ENCODE assay signal across 21 cellular contexts in the genomic region with DNA sequence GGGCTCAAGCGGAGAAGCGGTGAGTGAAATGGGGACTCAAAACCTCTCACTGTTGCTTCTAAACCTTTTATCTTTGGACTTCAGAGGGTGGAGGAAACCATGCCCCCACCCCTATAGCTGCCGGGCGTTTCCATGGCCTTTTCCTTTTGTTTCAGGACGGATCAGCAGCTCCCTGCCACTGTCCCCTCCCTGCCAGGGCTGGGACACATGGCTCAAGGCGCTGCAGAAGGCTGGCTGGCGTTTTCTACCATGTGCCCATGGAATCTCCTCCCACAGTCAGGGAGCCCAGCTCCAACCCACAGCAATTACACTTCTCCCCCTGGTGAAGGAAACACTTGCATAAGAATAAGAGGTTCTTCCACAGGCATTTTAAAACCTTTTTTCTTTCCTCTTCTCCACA.
DNase-seq lines count a peak whose midpoint lies in the region; ATAC-seq and TF ChIP-seq lines count a peak whose summit lies in the region.
"Had no signal": no experiment of that assay in that cellular context is flagged by ENCODE, and none has a peak within 500 bp of the region (broad histone marks: within the 10 kb centered on the region; RNA-seq: fewer than 3 reads in every experiment).

No MANE protein-coding gene starts in this region.

- H2AK9ac ChIP-seq in IMR-90 (replicated peaks; ENCODE audit: low read depth, low read length, poor library complexity): no peak overlapping the region

- H3K9ac ChIP-seq in IMR-90 (ENCODE audit: low read depth, low read length): no peak overlapping the region
- H3K9ac ChIP-seq in neural progenitor cell: no peak overlapping the region
- H3K9ac ChIP-seq: KMS-11 had no signal

- H3K4me3 ChIP-seq in IMR-90 (ENCODE audit: insufficient read depth, low read depth, low read length) (no peak overlapping the region), neural progenitor cell (peak overlapping the region; percentile 41)
- H3K4me3 ChIP-seq: SJCRH30 had no signal

- DNase-seq in DMS 273 treated with DMSO at 0.1 percent for 48 hours (lab: John Stamatoyannopoulos, UW): peak; percentile 80
- DNase-seq in IMR-90: no peak
- DNase-seq in WTC11 (ENCODE audit: low spot score): no peak
- DNase-seq in neural progenitor cell (ENCODE audit: low spot score): peak; percentile 51
- DNase-seq in amniotic stem cell (lab: John Stamatoyannopoulos, UW): no peak
- DNase-seq: ACHN, AML-193, COR-L47, MM.1S, NCI-H1105, NCI-H1694 treated with DMSO at 0.1 percent for 48 hours, NCI-H2107, NCI-H69, OCI-M1, SJCRH30, SW 1271 had no signal

- no peak for TF ChIP-seq POLR2A in IMR-90 (IDR thresholded peaks at IDR 0.05; ENCODE audit: low read depth, low read length)

- dilution Hi-C loops in IMR-90 (cut with HindIII; ENCODE audit: low sequenced_read_pairs, unreplicated experiment): no loop called here

- H3K27ac Mint-ChIP-seq in WTC11 (no peak overlapping the region), neural progenitor cell (no peak overlapping the region)
- H3K27ac Mint-ChIP-seq in activated T-helper 17 cell treated with anti-CD3 and anti-CD28 coated beads, Interleukin-2, amount 50 U/mL, for 72 hours: no peak overlapping the region

- no peak overlapping the region for H2BK120ac ChIP-seq in IMR-90 (ENCODE audit: low read depth, low read length)

- no peak overlapping the region for H4K91ac ChIP-seq in IMR-90 (ENCODE audit: insufficient read depth, low read depth, low read length)

- H2AFZ ChIP-seq in IMR-90 (replicated peaks; ENCODE audit: low read length, poor library complexity) (no peak overlapping the region), neural progenitor cell (replicated peaks) (peak overlapping the region; percentile 87)

- H3K9me3 Mint-ChIP-seq in WTC11 (peaks cover 54% of the 10 kb centered on the region), neural progenitor cell (no peaks in the 10 kb centered on the region)
- H3K9me3 Mint-ChIP-seq in activated T-helper 17 cell treated with anti-CD3 and anti-CD28 coated beads, Interleukin-2, amount 50 U/mL, for 72 hours: peaks cover 8% of the 10 kb centered on the region

- H4K8ac ChIP-seq in IMR-90 (ENCODE audit: low read depth in 2 of 2, low read length in 2 of 2): no peak overlapping the region

- H3K36me3 ChIP-seq in IMR-90 (ENCODE audit: control insufficient read depth, insufficient read depth, low read length) (no peaks in the 10 kb centered on the region), neural progenitor cell (no peaks in the 10 kb centered on the region)
- H3K36me3 ChIP-seq: SJCRH30 had no signal

- H3K18ac ChIP-seq in IMR-90 (ENCODE audit: low read depth, low read length): no peak overlapping the region

- H2AK5ac ChIP-seq in IMR-90 (ENCODE audit: low read depth, low read length): no peak overlapping the region

- intact Hi-C loops in IMR-90 (cut with micrococcal nuclease): no loop called here

- H3K9me3 ChIP-seq in IMR-90 (ENCODE audit: control insufficient read depth, insufficient read depth, low read length) (peaks cover 1% of the 10 kb centered on the region; the same call in 1 of the 2 replicates), neural progenitor cell (ENCODE audit: low read depth) (no peaks in the 10 kb centered on the region)
- H3K9me3 ChIP-seq: SJCRH30 had no signal

- H3K79me1 ChIP-seq in IMR-90 (ENCODE audit: low read depth in 1 of 2, low read length in 2 of 2): no peaks in the 10 kb centered on the region

- no peak overlapping the region for H2BK15ac ChIP-seq in IMR-90 (ENCODE audit: low read depth, low read length)

- peaks cover 5% of the 10 kb centered on the region for H3F3A ChIP-seq in neural progenitor cell (ENCODE audit: low read depth)

- CTCF ChIA-PET in IMR-90 (lab: Yijun Ruan, JAX) (no interaction called here), WTC11 (lab: Charles Lee) (no interaction called here)

- H3K27me3 ChIP-seq in IMR-90 (ENCODE audit: control insufficient read depth, insufficient read depth, low read length) (no peaks in the 10 kb centered on the region), neural progenitor cell (no peaks in the 10 kb centered on the region)
- H3K27me3 ChIP-seq: SJCRH30 had no signal

- no peak for TF ChIP-seq CTCF in IMR-90 (conservative IDR thresholded peaks at IDR 0.05; ENCODE audit: low read depth, low read length)
- TF ChIP-seq CTCF in WTC11 (IDR thresholded peaks at IDR 0.05): no peak
- TF ChIP-seq CTCF in neural progenitor cell (IDR thresholded peaks at IDR 0.05): no peak

- H4K5ac ChIP-seq in IMR-90 (ENCODE audit: low read depth, low read length): no peak overlapping the region

- H3K79me2 ChIP-seq in neural progenitor cell (ENCODE audit: low read depth): peaks cover 44% of the 10 kb centered on the region

- H3K27me3 Mint-ChIP-seq in WTC11 (ENCODE audit: low read depth) (no peaks in the 10 kb centered on the region), neural progenitor cell (ENCODE audit: insufficient read depth, low read depth) (no peaks in the 10 kb centered on the region)
- no peaks in the 10 kb centered on the region for H3K27me3 Mint-ChIP-seq in activated T-helper 17 cell treated with anti-CD3 and anti-CD28 coated beads, Interleukin-2, amount 50 U/mL, for 72 hours

- no peak overlapping the region for H3K27ac ChIP-seq in IMR-90 (ENCODE audit: insufficient read depth, low read length)
- peak overlapping the region; percentile 74 for H3K27ac ChIP-seq in neural progenitor cell
- H3K27ac ChIP-seq: KMS-11, RWPE1, SJCRH30 had no signal

- H3K4me1 Mint-ChIP-seq in WTC11: peaks cover 29% of the 10 kb centered on the region
- peaks cover 5% of the 10 kb centered on the region for H3K4me1 Mint-ChIP-seq in neural progenitor cell
- no peaks in the 10 kb centered on the region for H3K4me1 Mint-ChIP-seq in activated T-helper 17 cell treated with anti-CD3 and anti-CD28 coated beads, Interleukin-2, amount 50 U/mL, for 72 hours

- POLR2A ChIA-PET in IMR-90 (lab: Charles Lee; ENCODE audit: unreplicated experiment) (no interaction called here), WTC11 (lab: Charles Lee) (no interaction called here)

- no peaks in the 10 kb centered on the region for H4K20me1 ChIP-seq in IMR-90 (ENCODE audit: insufficient read depth, low read length)
- H4K20me1 ChIP-seq in neural progenitor cell (ENCODE audit: low read depth): no peaks in the 10 kb centered on the region

- H3K4me2 ChIP-seq in IMR-90 (ENCODE audit: low read depth, low read length) (no peak overlapping the region), neural progenitor cell (peak overlapping the region; percentile 64)
- H3K4me2 ChIP-seq: KMS-11 had no signal

- H3K56ac ChIP-seq in IMR-90 (ENCODE audit: extremely low read depth, insufficient read depth, low read length): no peak overlapping the region

- ATAC-seq in IMR-90 (ENCODE audit: low read depth): no peak
- peak; percentile 48 for ATAC-seq in WTC11
- no peak for ATAC-seq in HG02642 (IDR thresholded peaks at IDR 0.05; ENCODE audit: poor library complexity, unreplicated experiment)
- no peak for ATAC-seq in activated T-helper 17 cell treated with anti-CD3 and anti-CD28 coated beads, Interleukin-2, amount 50 U/mL, for 72 hours (replicated peaks)
- ATAC-seq: HCT116 had no signal

- 100% methylated on average over 2 of the region's 7 CpGs; no CpG with 5 or more reads in 1 of the 2 experiments for WGBS in IMR-90 (ENCODE audit: extremely low coverage in 2 of 2, insufficient read length in 1 of 2), 2 experiments

- H3K9me1 ChIP-seq in IMR-90 (ENCODE audit: insufficient read depth, low read length): no peaks in the 10 kb centered on the region

- no peak overlapping the region for H3K4ac ChIP-seq in IMR-90 (ENCODE audit: low read depth, low read length)

- H2BK20ac ChIP-seq in IMR-90 (ENCODE audit: low read depth, low read length): 0 out of 2 replicates have a peak overlapping the region, but pooled peaks have one; percentile 24

- in situ Hi-C loops in IMR-90 (cut with MboI; ENCODE audit: low sequenced_read_pairs): no loop called here

- peaks cover 2% of the 10 kb centered on the region for H3K4me1 ChIP-seq in IMR-90 (ENCODE audit: control insufficient read depth, insufficient read depth, low read length)
- peaks cover 24% of the 10 kb centered on the region for H3K4me1 ChIP-seq in neural progenitor cell
- H3K4me1 ChIP-seq: SJCRH30 had no signal

- no TSS peak for BruUV-seq in IMR-90 (replicated peaks; lab: Mats Ljungman, UMichigan)

- no peak for TF ChIP-seq RAD21 in IMR-90 (IDR thresholded peaks at IDR 0.05; ENCODE audit: low read length)

- H3K36me3 Mint-ChIP-seq in WTC11 (peaks cover 50% of the 10 kb centered on the region), neural progenitor cell (no peaks in the 10 kb centered on the region)
- no peaks in the 10 kb centered on the region for H3K36me3 Mint-ChIP-seq in activated T-helper 17 cell treated with anti-CD3 and anti-CD28 coated beads, Interleukin-2, amount 50 U/mL, for 72 hours (ENCODE audit: low read depth)

- peak overlapping the region; percentile 30 for H2BK5ac ChIP-seq in IMR-90 (ENCODE audit: low read depth, low read length, poor library complexity, severe bottlenecking)

- no peak overlapping the region for H3K4me3 Mint-ChIP-seq in WTC11
- no peak overlapping the region for H3K4me3 Mint-ChIP-seq in neural progenitor cell
- H3K4me3 Mint-ChIP-seq in activated T-helper 17 cell treated with anti-CD3 and anti-CD28 coated beads, Interleukin-2, amount 50 U/mL, for 72 hours: no peak overlapping the region

- no peak overlapping the region for H3K23ac ChIP-seq in IMR-90 (ENCODE audit: low read depth, low read length)

- no peak overlapping the region for H3K14ac ChIP-seq in IMR-90 (replicated peaks; ENCODE audit: low read depth, low read length)

TF ChIP-seq in IMR-90, 13 proteins besides CTCF, POLR2A, EP300 and RAD21 (continues in another document):
- no peak for TF ChIP-seq MAZ (IDR thresholded peaks at IDR 0.05; ENCODE audit: borderline replicate concordance, low read depth, low read length)
- no peak for TF ChIP-seq NFE2L2 (IDR thresholded peaks at IDR 0.05; ENCODE audit: low read depth, low read length)
- no peak for TF ChIP-seq MXI1 (IDR thresholded peaks at IDR 0.05; ENCODE audit: borderline replicate concordance, low read depth, low read length)
- no peak for TF ChIP-seq MAFK (IDR thresholded peaks at IDR 0.05; ENCODE audit: low read depth, low read length)
- no peak for TF ChIP-seq BHLHE40 (IDR thresholded peaks at IDR 0.05; ENCODE audit: low read depth, low read length)

TF ChIP-seq in WTC11, 78 proteins besides CTCF, POLR2A, EP300 and RAD21 (continues in another document):
- TF ChIP-seq CREM (CRISPR knock-in tag; IDR thresholded peaks at IDR 0.05) (no peak), TEAD1 (CRISPR knock-in tag; IDR thresholded peaks at IDR 0.05) (no peak), TEAD4 (CRISPR knock-in tag; IDR thresholded peaks at IDR 0.05) (no peak), NR2C2 (CRISPR knock-in tag; IDR thresholded peaks at IDR 0.05) (no peak)
- TF ChIP-seq, protein P1, sequence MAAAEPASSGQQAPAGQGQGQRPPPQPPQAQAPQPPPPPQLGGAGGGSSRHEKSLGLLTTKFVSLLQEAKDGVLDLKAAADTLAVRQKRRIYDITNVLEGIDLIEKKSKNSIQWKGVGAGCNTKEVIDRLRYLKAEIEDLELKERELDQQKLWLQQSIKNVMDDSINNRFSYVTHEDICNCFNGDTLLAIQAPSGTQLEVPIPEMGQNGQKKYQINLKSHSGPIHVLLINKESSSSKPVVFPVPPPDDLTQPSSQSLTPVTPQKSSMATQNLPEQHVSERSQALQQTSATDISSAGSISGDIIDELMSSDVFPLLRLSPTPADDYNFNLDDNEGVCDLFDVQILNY (CRISPR knock-in tag; IDR thresholded peaks at IDR 0.05): no peak

Comparison
In these comparisons a context has a peak if more than half of its experiments do, and no peak if none do; other contexts are left out.
1. DNase-seq: peak in DMS 273 treated with DMSO at 0.1 percent for 48 hours (single experiment) and neural progenitor cell (single experiment); none in IMR-90 (single experiment), WTC11 (single experiment) and amniotic stem cell (single experiment).